Comparison of ENCODE assay signal across 1 cellular context in the genomic region with DNA sequence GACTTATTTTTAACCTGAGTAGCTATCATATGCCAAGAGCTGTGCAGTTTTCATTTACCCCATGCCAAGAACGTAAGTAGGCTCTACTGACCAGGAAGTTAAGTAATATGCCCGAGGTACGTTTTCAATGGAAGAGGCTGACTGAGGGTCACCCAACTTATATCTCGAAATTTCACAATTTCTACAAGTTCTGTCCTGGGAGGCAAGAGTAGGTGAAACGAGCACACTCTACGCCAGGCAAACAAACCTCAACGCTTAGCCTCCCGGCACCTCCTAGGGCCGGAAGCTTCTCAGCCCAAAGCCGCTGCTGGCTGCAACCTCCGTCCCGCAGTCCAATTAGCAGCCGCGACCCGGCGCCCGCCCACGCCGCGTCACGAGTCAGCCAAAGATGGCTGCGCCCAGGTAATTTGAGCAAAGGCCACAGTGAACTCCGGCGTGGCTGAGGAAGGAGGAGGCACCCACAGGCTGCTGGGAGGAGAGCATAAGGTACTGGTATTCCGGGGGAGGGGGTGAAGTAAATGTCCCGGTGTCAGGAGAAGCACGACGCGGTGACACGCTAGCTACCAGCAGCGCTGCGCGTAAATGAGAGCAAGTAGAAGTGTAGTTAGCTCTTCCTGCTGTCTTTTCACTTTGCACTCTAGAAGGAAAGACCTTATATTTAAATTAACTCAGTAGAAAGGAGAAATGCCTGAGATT.
TF ChIP-seq lines count a peak whose summit lies in the region.

Gene TMEM126A, plus strand, starts transcription at position 364 of the 696 bp plus-strand sequence. CDS start 2,289 bp downstream, outside the sequence.

TF ChIP-seq in K562, 482 proteins besides CTCF, POLR2A, EP300 and RAD21 (continued from another document and continues in another):
- no peak; the same call in 1 of the 2 replicates for TF ChIP-seq CHAMP1 (IDR thresholded peaks at IDR 0.05)
- peak; percentile 86 for TF ChIP-seq ZFX (CRISPR knock-in tag; IDR thresholded peaks at IDR 0.05)
- peak; percentile 84 for TF ChIP-seq SMAD4 (CRISPR knock-in tag; conservative IDR thresholded peaks at IDR 0.05)
- no peak for TF ChIP-seq ATF1 (CRISPR knock-in tag; IDR thresholded peaks at IDR 0.05)
- peak; percentile 96 for TF ChIP-seq ATF1 (tag; IDR thresholded peaks at IDR 0.05)
- TF ChIP-seq ELF4 (CRISPR knock-in tag; IDR thresholded peaks at IDR 0.05) = 0 out of 2 replicates have a peak, but pooled peaks have one; percentile 53
- peak; percentile 77; the same call in 1 of the 2 replicates for TF ChIP-seq ELF2 (CRISPR knock-in tag; IDR thresholded peaks at IDR 0.05)
- no peak for TF ChIP-seq EZH2 (IDR thresholded peaks at IDR 0.05; ENCODE audit: borderline replicate concordance, low read depth, low read length)
- no peak for TF ChIP-seq RFX5 (IDR thresholded peaks at IDR 0.05; ENCODE audit: low read depth, low read length)
- no peak for TF ChIP-seq CHD2 (IDR thresholded peaks at IDR 0.05; ENCODE audit: low read depth, low read length)
- no peak for TF ChIP-seq FOXK1 (CRISPR knock-in tag; IDR thresholded peaks at IDR 0.05; ENCODE audit: borderline replicate concordance)
- TF ChIP-seq OTX1 (CRISPR knock-in tag; IDR thresholded peaks at IDR 0.05) = 0 out of 2 replicates have a peak, but pooled peaks have one; percentile 82
- TF ChIP-seq ZNF512 (tag; IDR thresholded peaks at IDR 0.05) = no peak
- no peak for TF ChIP-seq SMARCE1 (IDR thresholded peaks at IDR 0.05)
- peak; percentile 26; the same call in 1 of the 2 replicates for TF ChIP-seq GATAD2A (IDR thresholded peaks at IDR 0.05)
- no peak for TF ChIP-seq TEAD2 (tag; IDR thresholded peaks at IDR 0.05)
- TF ChIP-seq POLR2H (tag; IDR thresholded peaks at IDR 0.05; ENCODE audit: low read depth) = peak; percentile 85
- TF ChIP-seq, protein P1, sequence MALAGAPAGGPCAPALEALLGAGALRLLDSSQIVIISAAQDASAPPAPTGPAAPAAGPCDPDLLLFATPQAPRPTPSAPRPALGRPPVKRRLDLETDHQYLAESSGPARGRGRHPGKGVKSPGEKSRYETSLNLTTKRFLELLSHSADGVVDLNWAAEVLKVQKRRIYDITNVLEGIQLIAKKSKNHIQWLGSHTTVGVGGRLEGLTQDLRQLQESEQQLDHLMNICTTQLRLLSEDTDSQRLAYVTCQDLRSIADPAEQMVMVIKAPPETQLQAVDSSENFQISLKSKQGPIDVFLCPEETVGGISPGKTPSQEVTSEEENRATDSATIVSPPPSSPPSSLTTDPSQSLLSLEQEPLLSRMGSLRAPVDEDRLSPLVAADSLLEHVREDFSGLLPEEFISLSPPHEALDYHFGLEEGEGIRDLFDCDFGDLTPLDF (CRISPR knock-in tag; IDR thresholded peaks at IDR 0.05) = 0 out of 2 replicates have a peak, but pooled peaks have one; percentile 40
- TF ChIP-seq ERF (CRISPR knock-in tag; IDR thresholded peaks at IDR 0.05) = 0 out of 2 replicates have a peak, but pooled peaks have one; percentile 51
- peak; percentile 79 for TF ChIP-seq MITF (IDR thresholded peaks at IDR 0.05)
- TF ChIP-seq, protein P2, sequence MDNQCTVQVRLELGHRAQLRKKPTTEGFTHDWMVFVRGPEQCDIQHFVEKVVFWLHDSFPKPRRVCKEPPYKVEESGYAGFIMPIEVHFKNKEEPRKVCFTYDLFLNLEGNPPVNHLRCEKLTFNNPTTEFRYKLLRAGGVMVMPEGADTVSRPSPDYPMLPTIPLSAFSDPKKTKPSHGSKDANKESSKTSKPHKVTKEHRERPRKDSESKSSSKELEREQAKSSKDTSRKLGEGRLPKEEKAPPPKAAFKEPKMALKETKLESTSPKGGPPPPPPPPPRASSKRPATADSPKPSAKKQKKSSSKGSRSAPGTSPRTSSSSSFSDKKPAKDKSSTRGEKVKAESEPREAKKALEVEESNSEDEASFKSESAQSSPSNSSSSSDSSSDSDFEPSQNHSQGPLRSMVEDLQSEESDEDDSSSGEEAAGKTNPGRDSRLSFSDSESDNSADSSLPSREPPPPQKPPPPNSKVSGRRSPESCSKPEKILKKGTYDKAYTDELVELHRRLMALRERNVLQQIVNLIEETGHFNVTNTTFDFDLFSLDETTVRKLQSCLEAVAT (IDR thresholded peaks at IDR 0.05) = 0 out of 4 replicates have a peak, but pooled peaks of 1 of the 2 experiments have one; percentile 5
- TF ChIP-seq HNRNPH1 (optimal IDR thresholded peaks at IDR 0.05; ENCODE audit: low read depth, low read length) = no peak
- no peak for TF ChIP-seq SMARCA5 (IDR thresholded peaks at IDR 0.05)
- TF ChIP-seq BACH1 (tag; IDR thresholded peaks at IDR 0.05) = 0 out of 2 replicates have a peak, but pooled peaks have one; percentile 24
- no peak for TF ChIP-seq RBM34 (IDR thresholded peaks at IDR 0.05; ENCODE audit: borderline replicate concordance, insufficient read depth, low read length)
- TF ChIP-seq, protein P3, sequence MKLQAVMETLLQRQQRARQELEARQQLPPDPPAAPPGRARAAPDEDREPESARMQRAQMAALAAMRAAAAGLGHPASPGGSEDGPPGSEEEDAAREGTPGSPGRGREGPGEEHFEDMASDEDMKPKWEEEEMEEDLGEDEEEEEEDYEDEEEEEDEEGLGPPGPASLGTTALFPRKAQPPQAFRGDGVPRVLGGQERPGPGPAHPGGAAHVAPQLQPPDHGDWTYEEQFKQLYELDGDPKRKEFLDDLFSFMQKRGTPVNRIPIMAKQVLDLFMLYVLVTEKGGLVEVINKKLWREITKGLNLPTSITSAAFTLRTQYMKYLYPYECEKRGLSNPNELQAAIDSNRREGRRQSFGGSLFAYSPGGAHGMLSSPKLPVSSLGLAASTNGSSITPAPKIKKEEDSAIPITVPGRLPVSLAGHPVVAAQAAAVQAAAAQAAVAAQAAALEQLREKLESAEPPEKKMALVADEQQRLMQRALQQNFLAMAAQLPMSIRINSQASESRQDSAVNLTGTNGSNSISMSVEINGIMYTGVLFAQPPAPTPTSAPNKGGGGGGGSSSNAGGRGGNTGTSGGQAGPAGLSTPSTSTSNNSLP (IDR thresholded peaks at IDR 0.05; ENCODE audit: borderline replicate concordance, low read depth, low read length) = 0 out of 2 replicates have a peak, but pooled peaks have one; percentile 42
- no peak for TF ChIP-seq TSHZ1 (CRISPR knock-in tag; IDR thresholded peaks at IDR 0.05)
- TF ChIP-seq, protein P4, sequence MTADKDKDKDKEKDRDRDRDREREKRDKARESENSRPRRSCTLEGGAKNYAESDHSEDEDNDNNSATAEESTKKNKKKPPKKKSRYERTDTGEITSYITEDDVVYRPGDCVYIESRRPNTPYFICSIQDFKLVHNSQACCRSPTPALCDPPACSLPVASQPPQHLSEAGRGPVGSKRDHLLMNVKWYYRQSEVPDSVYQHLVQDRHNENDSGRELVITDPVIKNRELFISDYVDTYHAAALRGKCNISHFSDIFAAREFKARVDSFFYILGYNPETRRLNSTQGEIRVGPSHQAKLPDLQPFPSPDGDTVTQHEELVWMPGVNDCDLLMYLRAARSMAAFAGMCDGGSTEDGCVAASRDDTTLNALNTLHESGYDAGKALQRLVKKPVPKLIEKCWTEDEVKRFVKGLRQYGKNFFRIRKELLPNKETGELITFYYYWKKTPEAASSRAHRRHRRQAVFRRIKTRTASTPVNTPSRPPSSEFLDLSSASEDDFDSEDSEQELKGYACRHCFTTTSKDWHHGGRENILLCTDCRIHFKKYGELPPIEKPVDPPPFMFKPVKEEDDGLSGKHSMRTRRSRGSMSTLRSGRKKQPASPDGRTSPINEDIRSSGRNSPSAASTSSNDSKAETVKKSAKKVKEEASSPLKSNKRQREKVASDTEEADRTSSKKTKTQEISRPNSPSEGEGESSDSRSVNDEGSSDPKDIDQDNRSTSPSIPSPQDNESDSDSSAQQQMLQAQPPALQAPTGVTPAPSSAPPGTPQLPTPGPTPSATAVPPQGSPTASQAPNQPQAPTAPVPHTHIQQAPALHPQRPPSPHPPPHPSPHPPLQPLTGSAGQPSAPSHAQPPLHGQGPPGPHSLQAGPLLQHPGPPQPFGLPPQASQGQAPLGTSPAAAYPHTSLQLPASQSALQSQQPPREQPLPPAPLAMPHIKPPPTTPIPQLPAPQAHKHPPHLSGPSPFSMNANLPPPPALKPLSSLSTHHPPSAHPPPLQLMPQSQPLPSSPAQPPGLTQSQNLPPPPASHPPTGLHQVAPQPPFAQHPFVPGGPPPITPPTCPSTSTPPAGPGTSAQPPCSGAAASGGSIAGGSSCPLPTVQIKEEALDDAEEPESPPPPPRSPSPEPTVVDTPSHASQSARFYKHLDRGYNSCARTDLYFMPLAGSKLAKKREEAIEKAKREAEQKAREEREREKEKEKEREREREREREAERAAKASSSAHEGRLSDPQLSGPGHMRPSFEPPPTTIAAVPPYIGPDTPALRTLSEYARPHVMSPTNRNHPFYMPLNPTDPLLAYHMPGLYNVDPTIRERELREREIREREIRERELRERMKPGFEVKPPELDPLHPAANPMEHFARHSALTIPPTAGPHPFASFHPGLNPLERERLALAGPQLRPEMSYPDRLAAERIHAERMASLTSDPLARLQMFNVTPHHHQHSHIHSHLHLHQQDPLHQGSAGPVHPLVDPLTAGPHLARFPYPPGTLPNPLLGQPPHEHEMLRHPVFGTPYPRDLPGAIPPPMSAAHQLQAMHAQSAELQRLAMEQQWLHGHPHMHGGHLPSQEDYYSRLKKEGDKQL (CRISPR knock-in tag; IDR thresholded peaks at IDR 0.05; ENCODE audit: borderline replicate concordance) = no peak
- TF ChIP-seq RBM14 (IDR thresholded peaks at IDR 0.05; ENCODE audit: borderline replicate concordance, insufficient read depth, low read depth, low read length) = no peak
- peak; percentile 80 for TF ChIP-seq ZBTB12 (CRISPR knock-in tag; IDR thresholded peaks at IDR 0.05)
- TF ChIP-seq GTF2F1 (IDR thresholded peaks at IDR 0.05; ENCODE audit: low read depth, low read length) = peak; percentile 66; the same call in 1 of the 2 replicates
- peak; percentile 76 for TF ChIP-seq GABPB1 (CRISPR knock-in tag; IDR thresholded peaks at IDR 0.05)
